Comparison of ENCODE assay signal across 23 cellular contexts in the genomic region with DNA sequence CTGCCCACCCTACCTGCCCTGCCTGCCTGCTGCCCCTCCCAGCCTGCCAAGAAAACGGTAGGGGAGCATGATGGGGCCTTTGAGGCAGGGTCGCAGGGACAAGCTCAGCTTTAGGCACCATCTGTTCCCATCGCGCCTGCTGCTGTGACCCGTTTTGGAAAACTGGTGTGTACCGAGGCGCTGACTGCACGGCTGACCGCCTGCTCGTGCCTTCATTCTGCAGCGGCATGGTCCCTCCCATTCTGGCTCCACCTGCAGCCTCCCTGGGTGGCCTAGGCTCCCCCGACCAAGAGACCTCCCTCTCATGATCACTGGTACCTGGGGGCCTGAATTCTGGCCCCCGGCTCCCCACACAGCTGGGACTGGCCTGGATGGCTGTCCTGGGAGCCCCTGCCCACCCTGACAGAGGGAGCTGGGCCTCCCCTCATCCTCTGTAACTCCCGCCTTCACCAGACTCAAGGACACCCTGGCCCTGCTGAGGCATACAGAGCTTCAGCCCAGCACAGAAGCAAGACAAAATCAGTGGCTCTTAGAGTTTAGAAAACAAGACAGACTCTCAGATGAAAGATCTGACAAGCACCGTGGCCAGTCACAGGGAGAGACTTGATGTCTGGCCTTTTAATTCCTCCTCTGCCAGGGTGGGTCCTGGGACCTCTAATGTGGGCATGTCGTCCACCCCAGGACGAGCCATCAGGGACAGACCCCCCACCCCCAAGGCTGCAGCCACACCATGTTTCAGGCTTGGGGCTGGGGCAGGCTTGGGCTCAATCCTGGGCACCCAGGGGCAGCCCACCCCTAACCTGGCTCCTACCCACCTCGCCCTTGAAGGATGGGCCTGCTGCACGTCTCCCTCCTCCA. TPM values are rescaled to one million over a fixed set of nuclear protein-coding genes. Genes with fewer than 3 reads are reported as not detected.
A peak's percentile ranks its signal among the peaks of the same experiment; 100 is the strongest.
DNase-seq lines count a peak whose midpoint lies in the region; ATAC-seq, FAIRE-seq and TF ChIP-seq lines count a peak whose summit lies in the region.
"Had no signal": no experiment of that assay in that cellular context is flagged by ENCODE, and none has a peak within 500 bp of the region (broad histone marks: within the 10 kb centered on the region; RNA-seq: fewer than 3 reads in every experiment).

No MANE protein-coding gene starts in this region.

- in situ Hi-C loops in G401 (cut with HindIII; ENCODE audit: low sequenced_read_pairs), result no loop called here
- in situ Hi-C loops in K562 (cut with MboI), result loop anchor here (5.0 kb wide), 1 partner anchor 46 kb away; a partner anchor contains a TSS
- in situ Hi-C loops in brain microvascular endothelial cell (cut with HindIII; ENCODE audit: low pct_ligation_motif_present, low sequenced_read_pairs), result no loop called here

- H3K27me3 ChIP-seq in K562 (ENCODE audit: control insufficient read depth in 2 of 2, insufficient read depth in 2 of 2, low read length in 2 of 2) (no peaks in the 10 kb centered on the region), brain microvascular endothelial cell (replicated peaks) (no peaks in the 10 kb centered on the region)

- H3K27ac ChIP-seq in K562 (ENCODE audit: extremely low read depth, low read depth, low read length), result no peak overlapping the region
- no peak overlapping the region for H3K27ac ChIP-seq in brain microvascular endothelial cell
- H3K27ac ChIP-seq: 22Rv1, epithelial cell of prostate, heart right ventricle had no signal

- no peak for TF ChIP-seq RAD21 in K562 (CRISPR knock-in tag; conservative IDR thresholded peaks at IDR 0.05 in 1 of 2, IDR thresholded peaks at IDR 0.05 in 1 of 2)

- peak overlapping the region in 1 of 2 experiments; percentile 64; a peak in 2 of 4 replicates for H3K9ac ChIP-seq in K562 (ENCODE audit: insufficient read depth in 1 of 2, low read depth in 2 of 2, low read length in 2 of 2)

- DNase-seq in DMS 273 (lab: John Stamatoyannopoulos, UW; ENCODE audit: unreplicated experiment) (peak; percentile 66), DMS 273 treated with DMSO at 0.1 percent for 48 hours (lab: John Stamatoyannopoulos, UW) (no peak), G401 (ENCODE audit: low spot score) (peak; percentile 39), K562 (ENCODE audit: extremely low read depth in 1 of 4, low spot score in 3 of 4) (no peak), natural killer cell (no peak), brain microvascular endothelial cell (no peak)
- DNase-seq: activated CD4-positive, alpha-beta T cell treated with anti-CD3 and anti-CD28 coated beads for 1 hour; activated T-cell treated with anti-CD3 and anti-CD28 coated beads, Interleukin-2, amount 50 U/mL, for 1 hour; DND-41; heart right ventricle; NCI-H1092 treated with DMSO at 0.1 percent for 48 hours; NCI-H2029; NCI-H774; PC-3; SHP77 had no signal

- CTCF ChIA-PET in K562 (lab: Yijun Ruan, JAX; ENCODE audit: low intra/inter-chr PET ratio), result no interaction called here

- H3K4me3 ChIP-seq in K562, result no peak overlapping the region
- no peak overlapping the region for H3K4me3 ChIP-seq in brain microvascular endothelial cell (ENCODE audit: low read depth, low read length)
- H3K4me3 ChIP-seq: heart right ventricle had no signal

- no peaks in the 10 kb centered on the region for H3K79me2 ChIP-seq in K562 (ENCODE audit: control insufficient read depth, insufficient read depth, low read length)

- TF ChIP-seq EP300 in K562 (IDR thresholded peaks at IDR 0.05; ENCODE audit: low read length), result no peak

- H3K9me1 ChIP-seq in K562 (ENCODE audit: control insufficient read depth, insufficient read depth, low read length), result no peaks in the 10 kb centered on the region

- FAIRE-seq in K562 (lab: Jason Lieb, UNC), result no peak
- FAIRE-seq: GM19239 had no signal

- TF ChIP-seq POLR2A in K562 (conservative IDR thresholded peaks at IDR 0.05), result no peak

- BruUV-seq in K562 (replicated peaks; lab: Mats Ljungman, UMichigan), result no TSS peak

- H3K4me1 Mint-ChIP-seq in nephron (peaks cover 35% of the 10 kb centered on the region), natural killer cell (no peaks in the 10 kb centered on the region)
- H3K4me1 Mint-ChIP-seq: B cell had no signal

- H3K9me3 Mint-ChIP-seq in nephron (no peaks in the 10 kb centered on the region), natural killer cell (no peaks in the 10 kb centered on the region)
- H3K9me3 Mint-ChIP-seq: mesothelial cell of epicardium had no signal

- ATAC-seq in K562, result no peak
- ATAC-seq in natural killer cell, result no peak
- no peak for ATAC-seq in GM18873 (IDR thresholded peaks at IDR 0.05; ENCODE audit: low FRiP score, unreplicated experiment)
- ATAC-seq: heart right ventricle, left lobe of liver, PC-3 had no signal

- H3K4me1 ChIP-seq in K562 (replicated peaks in 1 of 2; ENCODE audit: control insufficient read depth in 2 of 2, insufficient read depth in 2 of 2, low read length in 2 of 2), result peaks cover 39 to 82% of the 10 kb centered on the region in 2 experiments

- H3K27me3 Mint-ChIP-seq in nephron (ENCODE audit: low read depth), result peaks cover 10% of the 10 kb centered on the region
- H3K27me3 Mint-ChIP-seq in natural killer cell (ENCODE audit: low read depth in 2 of 2), result peaks cover 4 to 10% of the 10 kb centered on the region in 2 donors

- POLR2A ChIA-PET in K562 (lab: Yijun Ruan, JAX), result interaction anchor here (0.7 to 2.2 kb wide), 3 partner anchors 46 to 567 kb away, joined by 3 to 8 read pairs (median 7); a partner anchor contains a TSS

- WGBS in K562 (ENCODE audit: insufficient coverage, low coverage, missing lambda C conversion rate), result 45% methylated on average over 18 of the region's 19 CpGs

- H3K36me3 ChIP-seq in K562 (ENCODE audit: control insufficient read depth, insufficient read depth, low read length) (no peaks in the 10 kb centered on the region), brain microvascular endothelial cell (replicated peaks) (peaks cover 5% of the 10 kb centered on the region)

- no peaks in the 10 kb centered on the region for H3K9me3 ChIP-seq in K562 (replicated peaks; ENCODE audit: control insufficient read depth, insufficient read depth, low read depth, low read length)
- H3K9me3 ChIP-seq: heart right ventricle had no signal

- H3K4me3 Mint-ChIP-seq in nephron, result no peak overlapping the region
- H3K4me3 Mint-ChIP-seq in natural killer cell, result no peak overlapping the region
- H3K4me3 Mint-ChIP-seq: B cell, mesothelial cell of epicardium had no signal

- TF ChIP-seq CTCF in K562 (IDR thresholded peaks at IDR 0.05 in 2 of 3, conservative IDR thresholded peaks at IDR 0.05 in 1 of 3; ENCODE audit: insufficient read depth in 2 of 3, low read depth in 1 of 3, low read length in 3 of 3) (no peak), nephron (IDR thresholded peaks at IDR 0.05; ENCODE audit: unreplicated experiment in 3 of 3) (no peak), natural killer cell (IDR thresholded peaks at IDR 0.05) (no peak), brain microvascular endothelial cell (IDR thresholded peaks at IDR 0.05; ENCODE audit: low read depth, low read length, missing control alignments) (no peak)

- H3K4me2 ChIP-seq in K562 (ENCODE audit: insufficient read depth, low read length), result no peak overlapping the region

- H3K27ac Mint-ChIP-seq in nephron (peak overlapping the region; percentile 59 to 86 (median 83)), natural killer cell (no peak overlapping the region)
- H3K27ac Mint-ChIP-seq: B cell had no signal

- H2AFZ ChIP-seq in K562 (ENCODE audit: low read depth, low read length), result no peak overlapping the region

- no peaks in the 10 kb centered on the region for H4K20me1 ChIP-seq in K562 (replicated peaks; ENCODE audit: control insufficient read depth, insufficient read depth, low read length)

- peaks cover 4% of the 10 kb centered on the region for H3K36me3 Mint-ChIP-seq in nephron (ENCODE audit: low read depth)
- H3K36me3 Mint-ChIP-seq in natural killer cell, result no peaks in the 10 kb centered on the region

- intact Hi-C loops in K562 (cut with micrococcal nuclease), result loop anchor here (5.0 kb wide), 1 partner anchor 361 kb away; no protein-coding TSS in a partner anchor
- intact Hi-C loops in natural killer cell (cut with micrococcal nuclease), result loop anchor here (2.0 kb wide), 1 partner anchor 31 kb away; no protein-coding TSS in a partner anchor

RNA-seq across cellular contexts. Expression of a gene that starts 6.4 kb away (rescaled TPM):
- 0.71 and 1.4 TPM in 2 replicates for total RNA-seq in G401 (2014; rRNA removed; shearing (Covaris generic))
- 95.5 and 239 TPM in 2 replicates for total RNA-seq in K562 (2011; cell fraction: chromatin; rRNA removed; ENCODE audit: low replicate concordance)
- total RNA-seq in K562 (2011; cell fraction: nucleolus; rRNA removed), result 109 and 132 TPM in 2 replicates
- total RNA-seq in K562 (2011; cell fraction: nucleoplasm; rRNA removed), result 92.2 and 107 TPM in 2 replicates
- total RNA-seq in K562 (2014; rRNA removed) (7.1 and 11.0 TPM in 2 replicates), K562 (2014; rRNA removed; fragmentation: Illumina TruSeq; extraction: Trizol) (2.6 and 3.3 TPM in 2 replicates), K562 (2015; rRNA removed; fragmentation: Illumina TruSeq; extraction: Trizol) (4.0 and 4.1 TPM in 2 replicates), K562 (2021) (21.4 and 25.8 TPM in 2 replicates), natural killer cell (10 to 100 TPM in 1 of 3 donors, 1 to 10 TPM in 2; 4.9 to 15.3 (median 7.3) TPM)
- polyA plus RNA-seq in K562 (2011; rRNA removed) (10.4 and 16.6 TPM in 2 replicates), K562 (2014; fragmentation: Illumina TruSeq; extraction: Trizol) (14.7 and 17.8 TPM in 2 replicates), K562 (2014; fragmentation: Nextera tagmentation; extraction: Ambion mirVana) (1 to 10 TPM; 2.3 TPM), K562 (2014; rRNA removed) (15.6 and 17.4 TPM in 2 replicates)
- 13.6 and 26.3 TPM in 2 replicates for polyA plus RNA-seq in K562 (2011; cell fraction: cytosol; rRNA removed)
- 104 and 152 TPM in 2 replicates for polyA plus RNA-seq in K562 (2011; cell fraction: nucleus; rRNA removed)
- polyA plus RNA-seq in K562 (2012), result 14.8 and 25.8 TPM in 2 replicates
- polyA minus RNA-seq in K562 (2011; rRNA and poly(A)+ RNA removed), result 6.8 and 8.5 TPM in 2 replicates
- 22.7 and 23.9 TPM in 2 replicates for polyA minus RNA-seq in K562 (2011; cell fraction: cytosol; rRNA and poly(A)+ RNA removed)
- 32.4 and 34.1 TPM in 2 replicates for polyA minus RNA-seq in K562 (2011; cell fraction: nucleus; rRNA and poly(A)+ RNA removed)

RNA-seq across cellular contexts. Expression of a gene that starts 46.4 kb away (rescaled TPM):
- 41.4 and 66.0 TPM in 2 replicates for total RNA-seq in G401 (2014; rRNA removed; shearing (Covaris generic))
- 88.0 and 142 TPM in 2 replicates for total RNA-seq in K562 (2011; cell fraction: chromatin; rRNA removed; ENCODE audit: low replicate concordance)
- total RNA-seq in K562 (2011; cell fraction: nucleolus; rRNA removed), result 195 and 216 TPM in 2 replicates
- total RNA-seq in K562 (2011; cell fraction: nucleoplasm; rRNA removed), result 192 and 237 TPM in 2 replicates
- total RNA-seq in K562 (2014; rRNA removed), result 97.2 and 153 TPM in 2 replicates
- 227 and 239 TPM in 2 replicates for total RNA-seq in K562 (2014; rRNA removed; fragmentation: Illumina TruSeq; extraction: Trizol)
- total RNA-seq in K562 (2015; rRNA removed; fragmentation: Illumina TruSeq; extraction: Trizol), result 221 and 231 TPM in 2 replicates
- total RNA-seq in K562 (2021), result 168 and 200 TPM in 2 replicates
- 630 and 713 TPM in 2 replicates for polyA plus RNA-seq in K562 (2011; rRNA removed)
- 728 and 1,027 TPM in 2 replicates for polyA plus RNA-seq in K562 (2011; cell fraction: cytosol; rRNA removed)
- 254 and 417 TPM in 2 replicates for polyA plus RNA-seq in K562 (2011; cell fraction: nucleus; rRNA removed)
- polyA plus RNA-seq in K562 (2012), result 426 and 696 TPM in 2 replicates
- polyA plus RNA-seq in K562 (2014; fragmentation: Illumina TruSeq; extraction: Trizol), result 213 and 256 TPM in 2 replicates
- 100 to 1,000 TPM; 794 to 856 TPM for polyA plus RNA-seq in K562 (2014; fragmentation: Nextera tagmentation; extraction: Ambion mirVana)
- polyA plus RNA-seq in K562 (2014; rRNA removed), result 199 and 268 TPM in 2 replicates
- 155 and 167 TPM in 2 replicates for polyA minus RNA-seq in K562 (2011; rRNA and poly(A)+ RNA removed)
- 111 and 157 TPM in 2 replicates for polyA minus RNA-seq in K562 (2011; cell fraction: cytosol; rRNA and poly(A)+ RNA removed)
- polyA minus RNA-seq in K562 (2011; cell fraction: nucleus; rRNA and poly(A)+ RNA removed), result 46.0 and 84.9 TPM in 2 replicates
- total RNA-seq in natural killer cell, result 10 to 100 TPM; 64.4 to 69.3 (median 66.1) TPM

RNA-seq across cellular contexts. Expression of a gene that starts 46.7 kb away (rescaled TPM):
- total RNA-seq in G401 (2014; rRNA removed; shearing (Covaris generic)), result 94.5 and 105 TPM in 2 replicates
- 27.9 and 42.4 TPM in 2 replicates for total RNA-seq in K562 (2011; cell fraction: chromatin; rRNA removed; ENCODE audit: low replicate concordance)
- 50.0 and 60.9 TPM in 2 replicates for total RNA-seq in K562 (2011; cell fraction: nucleolus; rRNA removed)
- 37.0 and 43.3 TPM in 2 replicates for total RNA-seq in K562 (2011; cell fraction: nucleoplasm; rRNA removed)
- 156 and 172 TPM in 2 replicates for total RNA-seq in K562 (2014; rRNA removed)
- 130 and 137 TPM in 2 replicates for total RNA-seq in K562 (2014; rRNA removed; fragmentation: Illumina TruSeq; extraction: Trizol)
- total RNA-seq in K562 (2015; rRNA removed; fragmentation: Illumina TruSeq; extraction: Trizol), result 150 and 154 TPM in 2 replicates
- 140 and 150 TPM in 2 replicates for total RNA-seq in K562 (2021)
- 91.3 and 124 TPM in 2 replicates for polyA plus RNA-seq in K562 (2011; rRNA removed)
- polyA plus RNA-seq in K562 (2011; cell fraction: cytosol; rRNA removed), result 83.9 and 106 TPM in 2 replicates
- polyA plus RNA-seq in K562 (2011; cell fraction: nucleus; rRNA removed), result 28.7 and 36.3 TPM in 2 replicates
- polyA plus RNA-seq in K562 (2012), result 122 and 124 TPM in 2 replicates
- polyA plus RNA-seq in K562 (2014; fragmentation: Illumina TruSeq; extraction: Trizol), result 138 and 146 TPM in 2 replicates
- 10 to 100 TPM; 58.1 to 86.8 TPM for polyA plus RNA-seq in K562 (2014; fragmentation: Nextera tagmentation; extraction: Ambion mirVana)
- polyA plus RNA-seq in K562 (2014; rRNA removed), result 132 and 136 TPM in 2 replicates
- 77.5 and 111 TPM in 2 replicates for polyA minus RNA-seq in K562 (2011; rRNA and poly(A)+ RNA removed)
- polyA minus RNA-seq in K562 (2011; cell fraction: cytosol; rRNA and poly(A)+ RNA removed), result 54.2 and 76.3 TPM in 2 replicates
- 29.8 and 34.1 TPM in 2 replicates for polyA minus RNA-seq in K562 (2011; cell fraction: nucleus; rRNA and poly(A)+ RNA removed)
- 10 to 100 TPM; 14.2 to 17.8 (median 17.5) TPM for total RNA-seq in natural killer cell

Comparison
In these comparisons a context has a peak if more than half of its experiments do, and no peak if none do; other contexts are left out.
1. DNase-seq: peak in DMS 273 (single experiment) and G401 (single experiment); none in DMS 273 treated with DMSO at 0.1 percent for 48 hours (single experiment), K562 (0 of 4), natural killer cell (single experiment) and brain microvascular endothelial cell (single experiment).
2. H3K27ac Mint-ChIP-seq: peak in nephron (3 of 3); none in natural killer cell (0 of 2).